Comparison of ENCODE assay signal across 8 cellular contexts in the genomic region with DNA sequence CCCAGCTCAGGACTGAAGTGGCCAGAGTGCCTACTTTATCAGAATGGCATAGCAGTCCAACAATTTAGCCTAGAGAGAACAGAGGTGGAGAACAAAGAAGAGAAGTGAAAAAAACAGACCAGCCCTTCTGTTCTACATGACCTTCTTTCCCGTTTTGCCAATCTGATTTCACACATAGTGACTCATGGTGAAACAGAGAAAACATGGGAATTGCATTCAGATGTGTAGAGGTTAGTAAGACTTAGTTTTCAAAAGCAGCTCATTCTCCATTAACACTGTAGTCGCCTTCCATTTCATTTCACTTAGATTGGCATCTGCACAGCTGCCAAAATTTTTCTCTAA. TPM values are rescaled to one million over a fixed set of nuclear protein-coding genes. Genes with fewer than 3 reads are reported as not detected.
DNase-seq lines count a peak whose midpoint lies in the region; ATAC-seq and TF ChIP-seq lines count a peak whose summit lies in the region.

No MANE protein-coding gene starts in this region.

- peak; percentile 45 for DNase-seq in SIG-M5 treated with dmso at 0.1 percent for 504 hours (lab: John Stamatoyannopoulos, UW; ENCODE audit: unreplicated experiment)
- DNase-seq in SIG-M5 (lab: John Stamatoyannopoulos, UW): no peak
- DNase-seq in NT2/D1 (ENCODE audit: low read depth, low spot score): no peak
- peak; percentile 72 to 93 for DNase-seq in dermis microvascular lymphatic vessel endothelial cell (ENCODE audit: low read depth in 2 of 2)
- no peak for DNase-seq in mucosa of descending colon
- DNase-seq in cerebellar nuclear complex (lab: John Stamatoyannopoulos, UW): no peak
- no peak for DNase-seq in HuH-7.5 (ENCODE audit: low spot score)
- DNase-seq in SKM-1 treated with dmso at 0.1 percent for 144 hours (lab: John Stamatoyannopoulos, UW; ENCODE audit: unreplicated experiment): no peak

- H3K4me3 ChIP-seq in NT2/D1 (ENCODE audit: insufficient read length, low read depth) (peak overlapping the region; percentile 82), mucosa of descending colon (peak overlapping the region; percentile 76)

- ATAC-seq in mucosa of descending colon: no peak

- H3K36me3 ChIP-seq in NT2/D1 (ENCODE audit: insufficient read depth, insufficient read length, low read length) (peaks cover 5% of the 10 kb centered on the region), mucosa of descending colon (ENCODE audit: low read depth) (no peaks in the 10 kb centered on the region)

- H3K9ac ChIP-seq in NT2/D1 (ENCODE audit: insufficient read length, low read depth): peak overlapping the region; percentile 11

- TF ChIP-seq CTCF in mucosa of descending colon (IDR thresholded peaks at IDR 0.05): no peak

- H3K9me3 ChIP-seq in NT2/D1 (ENCODE audit: insufficient read depth, low read length): no peaks in the 10 kb centered on the region
- H3K9me3 ChIP-seq in mucosa of descending colon: no peaks in the 10 kb centered on the region

- H3K4me1 ChIP-seq in NT2/D1 (ENCODE audit: insufficient read depth, insufficient read length): no peaks in the 10 kb centered on the region
- H3K4me1 ChIP-seq in mucosa of descending colon (ENCODE audit: low read depth): peaks cover 41% of the 10 kb centered on the region

- no peaks in the 10 kb centered on the region for H3K27me3 ChIP-seq in NT2/D1 (ENCODE audit: insufficient read depth, insufficient read length)

- intact Hi-C loops in mucosa of descending colon (cut with DNase I, micrococcal nuclease): no loop called here

RNA-seq across cellular contexts. Expression of a gene that starts 0.4 kb away (rescaled TPM):
- total RNA-seq in dermis microvascular lymphatic vessel endothelial cell: 65.5 and 77.4 TPM in 2 replicates
- 100 to 1,000 TPM; 111 to 129 (median 119) TPM for total RNA-seq in mucosa of descending colon

RNA-seq across cellular contexts. Expression of a gene that starts 4.1 kb away (rescaled TPM):
- total RNA-seq in dermis microvascular lymphatic vessel endothelial cell (55.8 and 59.2 TPM in 2 replicates), mucosa of descending colon (10 to 100 TPM; 46.5 to 59.3 (median 51.8) TPM)

RNA-seq across cellular contexts. Expression of a gene that starts 32.2 kb away (rescaled TPM):
- total RNA-seq in dermis microvascular lymphatic vessel endothelial cell: 20.9 and 22.3 TPM in 2 replicates
- total RNA-seq in mucosa of descending colon: 10 to 100 TPM; 40.3 to 43.9 (median 43.4) TPM

RNA-seq across cellular contexts. Expression of a gene that starts 38.1 kb away (rescaled TPM):
- total RNA-seq in dermis microvascular lymphatic vessel endothelial cell (not detected in 2 replicates), mucosa of descending colon (under 1 TPM in 2 of 3 donors, not detected in 1; 0.13 to 0.34 TPM)

Comparison
In these comparisons a context has a peak if more than half of its experiments do, and no peak if none do; other contexts are left out.
1. DNase-seq: peak in SIG-M5 treated with dmso at 0.1 percent for 504 hours (single experiment) and dermis microvascular lymphatic vessel endothelial cell (2 of 2); none in SIG-M5 (single experiment), NT2/D1 (single experiment), mucosa of descending colon (0 of 3), cerebellar nuclear complex (0 of 2), HuH-7.5 (single experiment) and SKM-1 treated with dmso at 0.1 percent for 144 hours (single experiment).